ENCODE assay signal across 8 cellular contexts in genomic region chr2:43105586-43106562, GRCh38.
DNase-seq lines count a peak whose midpoint lies in the region; TF ChIP-seq lines count a peak whose summit lies in the region.

No MANE protein-coding gene starts in this region.

- TF ChIP-seq CTCF in endothelial cell (IDR thresholded peaks at IDR 0.05; ENCODE audit: unreplicated experiment) (peak; percentile 16), nephron progenitor cell (IDR thresholded peaks at IDR 0.05) (no peak)

- H3K9me3 ChIP-seq in HAP-1: no peaks in the 10 kb centered on the region

- peaks cover 4% of the 10 kb centered on the region for H3K9me3 Mint-ChIP-seq in T-helper 1 cell treated with Interleukin-12 subunit alpha and Interleukin-12 subunit beta and Interleukin-4 antibody, amounts not matched to agents 30 μg/mL and 1 μg/mL, for 36 hours
- no peaks in the 10 kb centered on the region for H3K9me3 Mint-ChIP-seq in endothelial cell (ENCODE audit: unreplicated experiment)
- peaks cover 6% of the 10 kb centered on the region for H3K9me3 Mint-ChIP-seq in nephron progenitor cell
- H3K9me3 Mint-ChIP-seq in activated T-helper 2 cell treated with anti-CD3 and anti-CD28 coated beads, Interferon-gamma antibody, Interleukin-2, Interleukin-4, amounts not matched to agents 10 μg/mL and 5 μg/mL and 100 μg/mL, durations not matched to agents 14 hours and 24 hours and 36 hours: peaks cover 4% of the 10 kb centered on the region

- no peaks in the 10 kb centered on the region for H3K27me3 Mint-ChIP-seq in T-helper 1 cell treated with Interleukin-12 subunit alpha and Interleukin-12 subunit beta and Interleukin-4 antibody, amounts not matched to agents 30 μg/mL and 1 μg/mL, for 36 hours (ENCODE audit: low read depth)
- H3K27me3 Mint-ChIP-seq in endothelial cell (ENCODE audit: unreplicated experiment): peaks cover 8% of the 10 kb centered on the region
- H3K27me3 Mint-ChIP-seq in nephron progenitor cell (ENCODE audit: low read depth, poor library complexity): peaks cover 3% of the 10 kb centered on the region
- no peaks in the 10 kb centered on the region for H3K27me3 Mint-ChIP-seq in activated T-helper 2 cell treated with anti-CD3 and anti-CD28 coated beads, Interferon-gamma antibody, Interleukin-2, Interleukin-4, amounts not matched to agents 10 μg/mL and 5 μg/mL and 100 μg/mL, durations not matched to agents 14 hours and 24 hours and 36 hours (ENCODE audit: low read depth)

- H3K4me3 ChIP-seq in HAP-1: no peak overlapping the region

- H3K36me3 Mint-ChIP-seq in T-helper 1 cell treated with Interleukin-12 subunit alpha and Interleukin-12 subunit beta and Interleukin-4 antibody, amounts not matched to agents 30 μg/mL and 1 μg/mL, for 36 hours (ENCODE audit: low read depth): peaks cover 10% of the 10 kb centered on the region
- H3K36me3 Mint-ChIP-seq in endothelial cell (ENCODE audit: low read depth, unreplicated experiment) (no peaks in the 10 kb centered on the region), nephron progenitor cell (ENCODE audit: low read depth) (peaks cover 7% of the 10 kb centered on the region)
- H3K36me3 Mint-ChIP-seq in activated T-helper 2 cell treated with anti-CD3 and anti-CD28 coated beads, Interferon-gamma antibody, Interleukin-2, Interleukin-4, amounts not matched to agents 10 μg/mL and 5 μg/mL and 100 μg/mL, durations not matched to agents 14 hours and 24 hours and 36 hours (ENCODE audit: low read depth): peaks cover 11% of the 10 kb centered on the region

- no peaks in the 10 kb centered on the region for H3K4me1 ChIP-seq in HAP-1

- no peaks in the 10 kb centered on the region for H3K27me3 ChIP-seq in HAP-1 (ENCODE audit: low read depth)

- intact Hi-C loops in activated T-helper 2 cell treated with anti-CD3 and anti-CD28 coated beads, Interferon-gamma antibody, Interleukin-2, Interleukin-4, amounts not matched to agents 10 μg/mL and 5 μg/mL and 100 μg/mL, durations not matched to agents 14 hours and 24 hours and 36 hours (cut with micrococcal nuclease): no loop called here

- peak overlapping the region; percentile 5 for H3K27ac Mint-ChIP-seq in T-helper 1 cell treated with Interleukin-12 subunit alpha and Interleukin-12 subunit beta and Interleukin-4 antibody, amounts not matched to agents 30 μg/mL and 1 μg/mL, for 36 hours
- H3K27ac Mint-ChIP-seq in endothelial cell (ENCODE audit: unreplicated experiment) (no peak overlapping the region), nephron progenitor cell (peak overlapping the region; percentile 97)
- H3K27ac Mint-ChIP-seq in activated T-helper 2 cell treated with anti-CD3 and anti-CD28 coated beads, Interferon-gamma antibody, Interleukin-2, Interleukin-4, amounts not matched to agents 10 μg/mL and 5 μg/mL and 100 μg/mL, durations not matched to agents 14 hours and 24 hours and 36 hours: no peak overlapping the region

- no peak overlapping the region for H3K4me3 Mint-ChIP-seq in T-helper 1 cell treated with Interleukin-12 subunit alpha and Interleukin-12 subunit beta and Interleukin-4 antibody, amounts not matched to agents 30 μg/mL and 1 μg/mL, for 36 hours
- no peak overlapping the region for H3K4me3 Mint-ChIP-seq in endothelial cell (ENCODE audit: unreplicated experiment)
- H3K4me3 Mint-ChIP-seq in nephron progenitor cell: no peak overlapping the region
- no peak overlapping the region for H3K4me3 Mint-ChIP-seq in activated T-helper 2 cell treated with anti-CD3 and anti-CD28 coated beads, Interferon-gamma antibody, Interleukin-2, Interleukin-4, amounts not matched to agents 10 μg/mL and 5 μg/mL and 100 μg/mL, durations not matched to agents 14 hours and 24 hours and 36 hours (ENCODE audit: low read depth)

- H3K36me3 ChIP-seq in HAP-1 (replicated peaks): no peaks in the 10 kb centered on the region

- H3K4me1 Mint-ChIP-seq in T-helper 1 cell treated with Interleukin-12 subunit alpha and Interleukin-12 subunit beta and Interleukin-4 antibody, amounts not matched to agents 30 μg/mL and 1 μg/mL, for 36 hours (ENCODE audit: low read depth): no peaks in the 10 kb centered on the region
- H3K4me1 Mint-ChIP-seq in endothelial cell (ENCODE audit: unreplicated experiment): peaks cover 9% of the 10 kb centered on the region
- H3K4me1 Mint-ChIP-seq in nephron progenitor cell: peaks cover 79% of the 10 kb centered on the region
- no peaks in the 10 kb centered on the region for H3K4me1 Mint-ChIP-seq in activated T-helper 2 cell treated with anti-CD3 and anti-CD28 coated beads, Interferon-gamma antibody, Interleukin-2, Interleukin-4, amounts not matched to agents 10 μg/mL and 5 μg/mL and 100 μg/mL, durations not matched to agents 14 hours and 24 hours and 36 hours (ENCODE audit: low read depth)

- in situ Hi-C loops in HAP-1 (cut with MboI; ENCODE audit: low sequenced_read_pairs): no loop called here

- DNase-seq in T-helper 1 cell (no peak), NOMO-1 treated with dmso at 0.1 percent for 144 hours (lab: John Stamatoyannopoulos, UW; ENCODE audit: unreplicated experiment) (peak; percentile 77), endothelial cell (ENCODE audit: low spot score) (no peak), nephron progenitor cell (no peak), HAP-1 (ENCODE audit: low spot score in 2 of 2) (no peak), NCI-H82 treated with DMSO at 0.1 percent for 48 hours (lab: John Stamatoyannopoulos, UW; ENCODE audit: unreplicated experiment) (no peak)
- no peak for DNase-seq in activated T-helper 2 cell treated with anti-CD3 and anti-CD28 coated beads, Interferon-gamma antibody, Interleukin-2, Interleukin-4, amounts not matched to agents 10 μg/mL and 5 μg/mL and 100 μg/mL, durations not matched to agents 14 hours and 24 hours and 36 hours (ENCODE audit: low spot score)

Comparison
In these comparisons a context has a peak if more than half of its experiments do, and no peak if none do; other contexts are left out.
1. H3K27ac Mint-ChIP-seq: peak in T-helper 1 cell treated with Interleukin-12 subunit alpha and Interleukin-12 subunit beta and Interleukin-4 antibody, amounts not matched to agents 30 μg/mL and 1 μg/mL, for 36 hours (single experiment) and nephron progenitor cell (single experiment); none in endothelial cell (single experiment) and activated T-helper 2 cell treated with anti-CD3 and anti-CD28 coated beads, Interferon-gamma antibody, Interleukin-2, Interleukin-4, amounts not matched to agents 10 μg/mL and 5 μg/mL and 100 μg/mL, durations not matched to agents 14 hours and 24 hours and 36 hours (single experiment).